30 cellular contexts compared by ENCODE assay signal in the genomic region with DNA sequence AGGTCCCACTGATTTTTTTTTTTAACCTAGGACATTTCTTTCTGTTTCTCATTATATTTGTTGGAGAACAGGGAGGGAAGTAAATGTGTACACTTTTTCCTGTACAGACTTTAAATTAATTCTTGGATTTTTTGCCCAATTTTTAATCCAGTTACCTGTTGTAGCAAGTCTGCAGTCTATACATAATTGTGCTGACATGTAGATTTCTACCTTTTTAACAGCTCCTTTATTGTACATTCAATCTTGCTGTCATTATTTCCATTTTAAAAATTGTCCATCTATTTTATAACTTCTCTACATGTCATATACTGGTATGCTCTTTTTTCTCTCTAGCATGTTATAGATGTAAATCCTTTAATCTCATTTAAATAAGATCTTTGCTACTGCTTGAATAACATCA.
"Had no signal": no experiment of that assay in that cellular context is flagged by ENCODE, and none has a peak within 500 bp of the region (broad histone marks: within the 10 kb centered on the region; RNA-seq: fewer than 3 reads in every experiment).

No MANE protein-coding gene starts in this region.

- FAIRE-seq: bronchial epithelial cell had no signal

- DNase-seq: activated CD4-positive, alpha-beta memory T cell treated with anti-CD3 and anti-CD28 coated beads, Interleukin-2, amount 10 ng/mL, durations not matched to agents 7 days and 5 days; activated CD4-positive, alpha-beta T cell treated with anti-CD3 and anti-CD28 coated beads for 1 hour; activated CD4-positive, alpha-beta T cell treated with anti-CD3 and anti-CD28 coated beads for 36 hours; activated CD4-positive, alpha-beta T cell treated with anti-CD3 and anti-CD28 coated beads for 48 hours; activated CD4-positive, alpha-beta T cell treated with anti-CD3 and anti-CD28 coated beads, Interleukin-2, amount 10 ng/mL, durations not matched to agents 7 days and 5 days; activated CD4-positive, alpha-beta T cell treated with anti-CD3 and anti-CD28 coated beads, Interleukin-2, amount 50 U/mL, for 48 hours; activated CD4-positive, CD25-positive, alpha-beta regulatory T cell; activated CD8-positive, alpha-beta memory T cell treated with anti-CD3 and anti-CD28 coated beads for 24 hours; activated CD8-positive, alpha-beta memory T cell treated with anti-CD3 and anti-CD28 coated beads, Interleukin-2, amount 10 ng/mL, durations not matched to agents 7 days and 5 days; activated CD8-positive, alpha-beta memory T cell treated with anti-CD3 and anti-CD28 coated beads, Interleukin-2, amount 50 U/mL, for 48 hours; activated CD8-positive, alpha-beta T cell treated with anti-CD3 and anti-CD28 coated beads, Interleukin-2, amount 10 ng/mL, durations not matched to agents 7 days and 5 days; activated effector memory CD4-positive, alpha-beta T cell treated with Interleukin-2 at 50 U/mL for 16 hours; activated gamma-delta T cell; activated naive CD4-positive, alpha-beta T cell treated with anti-CD3 and anti-CD28 coated beads, Interleukin-2, amount 10 ng/mL, durations not matched to agents 7 days and 5 days; activated naive CD4-positive, alpha-beta T cell treated with Interleukin-2 at 50 U/mL for 16 hours; activated naive CD8-positive, alpha-beta T cell treated with anti-CD3 and anti-CD28 coated beads, Interleukin-2, amount 10 ng/mL, durations not matched to agents 7 days and 5 days; activated naive CD8-positive, alpha-beta T cell treated with anti-CD3 and anti-CD28 coated beads, Interleukin-2, amount 50 U/mL, for 24 hours; activated T-cell treated with anti-CD3 and anti-CD28 coated beads, Interleukin-2, amount 50 U/mL, for 24 hours; activated T-cell treated with anti-CD3 and anti-CD28 coated beads, Interleukin-2, amount 50 U/mL, for 48 hours; amygdala; anterior cingulate cortex; caudate nucleus; cerebellar nuclear complex; T-helper 2 cell; T-helper 9 cell had no signal

- H3K4me1 ChIP-seq: ascending aorta had no signal

- ATAC-seq: activated CD4-positive, alpha-beta T cell treated with anti-CD3 and anti-CD28 coated beads for 36 hours; activated CD4-positive, CD25-positive, alpha-beta regulatory T cell treated with anti-CD3 and anti-CD28 coated beads, Interleukin-2, amount 50 U/mL, for 24 hours; activated CD8-positive, alpha-beta memory T cell treated with anti-CD3 and anti-CD28 coated beads, Interleukin-2, amount 10 ng/mL, durations not matched to agents 7 days and 5 days; activated CD8-positive, alpha-beta T cell treated with anti-CD3 and anti-CD28 coated beads, Interleukin-2, amount 10 ng/mL, durations not matched to agents 7 days and 5 days; activated naive CD8-positive, alpha-beta T cell treated with anti-CD3 and anti-CD28 coated beads, Interleukin-2, amount 50 U/mL, for 24 hours had no signal

- H3K27ac ChIP-seq: ascending aorta, cardiac muscle cell, VCaP had no signal

- H3K36me3 ChIP-seq: ascending aorta, cardiac muscle cell had no signal

- H3K9me3 ChIP-seq: ascending aorta had no signal

- H3K4me3 ChIP-seq: ascending aorta, cardiac muscle cell had no signal

- H3K27me3 ChIP-seq: ascending aorta, cardiac muscle cell had no signal
